In the genomic region with DNA sequence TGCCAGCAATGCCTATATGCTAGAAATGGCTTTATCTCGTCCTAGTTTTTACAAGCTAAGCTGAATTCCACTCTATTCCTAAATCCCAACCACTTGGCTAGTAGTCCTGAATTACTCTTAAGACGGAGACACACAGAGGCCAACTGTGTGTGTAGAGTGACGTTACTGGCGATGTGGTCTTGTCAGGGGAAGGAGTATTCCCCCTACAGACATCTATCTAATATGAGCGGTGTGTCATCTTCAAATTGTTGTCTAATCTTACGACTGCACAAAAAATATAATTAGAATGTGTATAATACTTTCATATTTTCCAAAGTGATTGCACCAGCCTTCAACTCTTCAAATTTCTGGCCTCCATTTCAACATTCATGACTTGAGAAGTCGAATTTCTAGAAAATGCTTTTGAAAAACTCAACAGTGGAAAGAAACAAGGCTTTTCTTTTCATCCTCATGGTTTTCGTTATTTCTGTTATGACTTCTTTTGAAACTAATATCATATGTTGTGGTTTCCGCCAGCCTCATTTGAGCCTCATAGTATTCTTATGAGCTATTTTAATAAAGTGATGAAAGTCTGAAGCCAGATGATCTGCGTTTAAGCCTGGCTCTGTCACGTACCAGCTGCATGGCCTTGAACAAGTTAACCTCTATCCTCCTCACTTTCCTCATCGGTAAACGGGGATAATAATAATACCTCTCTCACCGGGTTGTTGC, we compare ENCODE assay signal across 16 cellular contexts.
DNase-seq lines count a peak whose midpoint lies in the region; ATAC-seq, FAIRE-seq and TF ChIP-seq lines count a peak whose summit lies in the region.
"Had no signal": no experiment of that assay in that cellular context is flagged by ENCODE, and none has a peak within 500 bp of the region (broad histone marks: within the 10 kb centered on the region; RNA-seq: fewer than 3 reads in every experiment).

No MANE protein-coding gene starts in this region.

- no peaks in the 10 kb centered on the region for H3K79me2 ChIP-seq in astrocyte (ENCODE audit: insufficient read depth, low read length)

- peak; percentile 65 for ATAC-seq in GM18870 (IDR thresholded peaks at IDR 0.05; ENCODE audit: unreplicated experiment)
- peak; percentile 47 for ATAC-seq in HG02642 (IDR thresholded peaks at IDR 0.05; ENCODE audit: poor library complexity, unreplicated experiment)
- ATAC-seq in stimulated activated naive B cell treated with anti-CD40 and anti-IgM and Interleukin-4, amounts not matched to agents 10 μg/mL and 1 μg/mL and 100 μg/mL, for 72 hours (replicated peaks): no peak
- no peak for ATAC-seq in HG03196 (IDR thresholded peaks at IDR 0.05; ENCODE audit: unreplicated experiment)

- H3K4me2 ChIP-seq in astrocyte (ENCODE audit: low read length): no peak overlapping the region

- peak overlapping the region; percentile 84 for H3K27ac Mint-ChIP-seq in astrocyte (ENCODE audit: unreplicated experiment)
- peak overlapping the region; percentile 34 for H3K27ac Mint-ChIP-seq in osteocyte (ENCODE audit: unreplicated experiment)
- H3K27ac Mint-ChIP-seq in stimulated activated naive B cell treated with anti-CD40 and anti-IgM and Interleukin-4, amounts not matched to agents 10 μg/mL and 1 μg/mL and 100 μg/mL, for 72 hours: no peak overlapping the region
- H3K27ac Mint-ChIP-seq: CD4-positive, CD25-positive, alpha-beta regulatory T cell; dendritic cell treated with granulocyte-macrophage colony-stimulating factor and Interleukin-4, amounts not matched to agents 40 ng/mL and 50 ng/mL, for 4 days; T-helper 1 cell treated with Interleukin-12 subunit alpha and Interleukin-12 subunit beta and Interleukin-4 antibody, amounts not matched to agents 30 μg/mL and 1 μg/mL, for 36 hours had no signal

- H3K4me3 Mint-ChIP-seq in astrocyte (ENCODE audit: unreplicated experiment) (peak overlapping the region; percentile 42), osteocyte (ENCODE audit: unreplicated experiment) (no peak overlapping the region)
- H3K4me3 Mint-ChIP-seq in stimulated activated naive B cell treated with anti-CD40 and anti-IgM and Interleukin-4, amounts not matched to agents 10 μg/mL and 1 μg/mL and 100 μg/mL, for 72 hours: no peak overlapping the region
- H3K4me3 Mint-ChIP-seq: CD4-positive, CD25-positive, alpha-beta regulatory T cell; dendritic cell treated with granulocyte-macrophage colony-stimulating factor and Interleukin-4, amounts not matched to agents 40 ng/mL and 50 ng/mL, for 4 days; T-helper 1 cell treated with Interleukin-12 subunit alpha and Interleukin-12 subunit beta and Interleukin-4 antibody, amounts not matched to agents 30 μg/mL and 1 μg/mL, for 36 hours had no signal

- no peak for FAIRE-seq in astrocyte (lab: Jason Lieb, UNC)

- H3K27me3 Mint-ChIP-seq in astrocyte (ENCODE audit: low read depth, unreplicated experiment): no peaks in the 10 kb centered on the region
- no peaks in the 10 kb centered on the region for H3K27me3 Mint-ChIP-seq in osteocyte (ENCODE audit: unreplicated experiment)
- H3K27me3 Mint-ChIP-seq in stimulated activated naive B cell treated with anti-CD40 and anti-IgM and Interleukin-4, amounts not matched to agents 10 μg/mL and 1 μg/mL and 100 μg/mL, for 72 hours: peaks cover 5 to 10% of the 10 kb centered on the region in 2 donors

- H3K4me1 Mint-ChIP-seq in astrocyte (ENCODE audit: low read depth, unreplicated experiment) (peaks cover 56% of the 10 kb centered on the region), osteocyte (ENCODE audit: unreplicated experiment) (peaks cover 61% of the 10 kb centered on the region)
- no peaks in the 10 kb centered on the region for H3K4me1 Mint-ChIP-seq in stimulated activated naive B cell treated with anti-CD40 and anti-IgM and Interleukin-4, amounts not matched to agents 10 μg/mL and 1 μg/mL and 100 μg/mL, for 72 hours

- no peaks in the 10 kb centered on the region for H3K9me3 Mint-ChIP-seq in astrocyte (ENCODE audit: unreplicated experiment)
- no peaks in the 10 kb centered on the region for H3K9me3 Mint-ChIP-seq in osteocyte (ENCODE audit: unreplicated experiment)
- H3K9me3 Mint-ChIP-seq in stimulated activated naive B cell treated with anti-CD40 and anti-IgM and Interleukin-4, amounts not matched to agents 10 μg/mL and 1 μg/mL and 100 μg/mL, for 72 hours: no peaks in the 10 kb centered on the region
- H3K9me3 Mint-ChIP-seq: dendritic cell treated with granulocyte-macrophage colony-stimulating factor and Interleukin-4, amounts not matched to agents 40 ng/mL and 50 ng/mL, for 4 days; T-helper 1 cell treated with Interleukin-12 subunit alpha and Interleukin-12 subunit beta and Interleukin-4 antibody, amounts not matched to agents 30 μg/mL and 1 μg/mL, for 36 hours had no signal

- intact Hi-C loops in colonic mucosa (cut with DNase I): loop anchor here (10.0 kb wide), 1 partner anchor 279 kb away; no protein-coding TSS in a partner anchor

- H3K9me3 ChIP-seq in astrocyte (ENCODE audit: insufficient read depth, low read depth, low read length) (no peaks in the 10 kb centered on the region), colonic mucosa (no peaks in the 10 kb centered on the region)
- H3K9me3 ChIP-seq: sigmoid colon had no signal

- H3K4me3 ChIP-seq in astrocyte (ENCODE audit: insufficient read depth, low read depth, low read length): no peak overlapping the region
- H3K4me3 ChIP-seq in colonic mucosa: no peak overlapping the region
- H3K4me3 ChIP-seq: sigmoid colon had no signal

- H3K27me3 ChIP-seq in astrocyte (ENCODE audit: insufficient read depth, low read length) (no peaks in the 10 kb centered on the region), colonic mucosa (no peaks in the 10 kb centered on the region)
- H3K27me3 ChIP-seq: sigmoid colon had no signal

- H3K36me3 Mint-ChIP-seq in astrocyte (ENCODE audit: low read depth, unreplicated experiment) (peaks cover 15% of the 10 kb centered on the region), osteocyte (ENCODE audit: unreplicated experiment) (no peaks in the 10 kb centered on the region)
- no peaks in the 10 kb centered on the region for H3K36me3 Mint-ChIP-seq in stimulated activated naive B cell treated with anti-CD40 and anti-IgM and Interleukin-4, amounts not matched to agents 10 μg/mL and 1 μg/mL and 100 μg/mL, for 72 hours
- H3K36me3 Mint-ChIP-seq: CD4-positive, CD25-positive, alpha-beta regulatory T cell had no signal

- H3K9ac ChIP-seq in astrocyte (ENCODE audit: low read length) (no peak overlapping the region), colonic mucosa (ENCODE audit: low read depth in 2 of 2, low read length in 2 of 2) (no peak overlapping the region)

- no peaks in the 10 kb centered on the region for H4K20me1 ChIP-seq in astrocyte (ENCODE audit: insufficient read depth, low read length)

- peaks cover 4% of the 10 kb centered on the region for H3K36me3 ChIP-seq in astrocyte (ENCODE audit: insufficient read depth, low read length)
- H3K36me3 ChIP-seq in colonic mucosa: peaks cover 6% of the 10 kb centered on the region

- TF ChIP-seq CTCF in astrocyte (IDR thresholded peaks at IDR 0.05; ENCODE audit: insufficient read depth, low read depth, low read length) (no peak), osteocyte (IDR thresholded peaks at IDR 0.05) (no peak), colonic mucosa (IDR thresholded peaks at IDR 0.05) (no peak)

- DNase-seq in astrocyte (ENCODE audit: low read depth): no peak
- DNase-seq in osteocyte (ENCODE audit: extremely low spot score, unreplicated experiment): no peak
- DNase-seq in colonic mucosa: no peak
- no peak for DNase-seq in stimulated activated CD4-positive, alpha-beta T cell treated with anti-CD3 and anti-CD28 coated beads, Interleukin-4, amount 100 ng/mL, for 1 hour
- no peak for DNase-seq in stimulated activated naive B cell treated with anti-CD40 and anti-IgM and Interleukin-4, amounts not matched to agents 10 μg/mL and 1 μg/mL and 100 μg/mL, for 72 hours
- DNase-seq: activated CD4-positive, alpha-beta T cell treated with anti-CD3 and anti-CD28 coated beads, Interleukin-2, amount 50 U/mL, for 1 hour; aorta; NCI-H146; NCI-H69; sigmoid colon had no signal

- H3K27ac ChIP-seq in astrocyte (ENCODE audit: low read depth, low read length) (no peak overlapping the region), colonic mucosa (no peak overlapping the region)

- H3K4me1 ChIP-seq in astrocyte (ENCODE audit: insufficient read depth, low read length): peaks cover 15% of the 10 kb centered on the region
- H3K4me1 ChIP-seq in colonic mucosa: no peaks in the 10 kb centered on the region

- H2AFZ ChIP-seq in astrocyte (ENCODE audit: low read depth, low read length): no peak overlapping the region

Comparison
In these comparisons a context has a peak if more than half of its experiments do, and no peak if none do; other contexts are left out.
1. ATAC-seq: peak in GM18870 (single experiment) and HG02642 (single experiment); none in stimulated activated naive B cell treated with anti-CD40 and anti-IgM and Interleukin-4, amounts not matched to agents 10 μg/mL and 1 μg/mL and 100 μg/mL, for 72 hours (0 of 2) and HG03196 (single experiment).